Comparison of ENCODE assay signal across 28 cellular contexts in genomic region chr11:71316701-71317100, GRCh38.
"Had no signal": no experiment of that assay in that cellular context is flagged by ENCODE, and none has a peak within 500 bp of the region (broad histone marks: within the 10 kb centered on the region; RNA-seq: fewer than 3 reads in every experiment).

No MANE protein-coding gene starts in this region.

- H3K9me3 ChIP-seq: testis, thyroid gland, upper lobe of right lung, uterus, vagina had no signal

- H3K4me1 Mint-ChIP-seq: stimulated activated effector memory CD8-positive, alpha-beta T cell treated with anti-CD3 and anti-CD28 coated beads, Interleukin-12 subunit alpha, Interleukin-12 subunit beta, amount 100 ng/mL, for 72 hours; stimulated activated naive B cell treated with anti-CD40 and anti-IgM and Interleukin-4, amounts not matched to agents 10 μg/mL and 1 μg/mL and 100 μg/mL, for 72 hours; stimulated activated naive CD8-positive, alpha-beta T cell treated with anti-CD3 and anti-CD28 coated beads, Interleukin-15, amount 100 ng/mL, for 72 hours had no signal

- H3K27ac Mint-ChIP-seq: stimulated activated effector memory CD8-positive, alpha-beta T cell treated with anti-CD3 and anti-CD28 coated beads, Interleukin-12 subunit alpha, Interleukin-12 subunit beta, amount 100 ng/mL, for 72 hours; stimulated activated naive B cell treated with anti-CD40 and anti-IgM and Interleukin-4, amounts not matched to agents 10 μg/mL and 1 μg/mL and 100 μg/mL, for 72 hours; stimulated activated naive CD8-positive, alpha-beta T cell treated with anti-CD3 and anti-CD28 coated beads, Interleukin-15, amount 100 ng/mL, for 72 hours; stimulated activated naive CD8-positive, alpha-beta T cell treated with anti-CD3 and anti-CD28 coated beads, Interleukin-15, Interleukin-2, amounts not matched to agents 100 ng/mL and 50 ng/mL, for 24 hours; type B pancreatic cell had no signal

- H3K27me3 ChIP-seq: testis, thyroid gland, tibial nerve, transverse colon, upper lobe of left lung, upper lobe of right lung, uterus, vagina had no signal

- H3K27ac ChIP-seq: stomach, suprapubic skin, testis, thoracic aorta, thyroid gland, tibial artery, tibial nerve, transverse colon, upper lobe of left lung, upper lobe of right lung, uterus, vagina had no signal

- H3K36me3 Mint-ChIP-seq: stimulated activated effector memory CD8-positive, alpha-beta T cell treated with anti-CD3 and anti-CD28 coated beads, Interleukin-12 subunit alpha, Interleukin-12 subunit beta, amount 100 ng/mL, for 72 hours; type B pancreatic cell had no signal

- DNase-seq: stimulated activated CD4-positive, alpha-beta T cell treated with anti-CD3 and anti-CD28 coated beads, Interleukin-2, amount 100 ng/mL, for 48 hours; stimulated activated CD4-positive, alpha-beta T cell treated with anti-CD3 and anti-CD28 coated beads, Interleukin-4, amount 100 ng/mL, for 1 hour; stimulated activated CD4-positive, alpha-beta T cell treated with anti-CD3 and anti-CD28 coated beads, Interleukin-4, amount 100 ng/mL, for 24 hours; stimulated activated CD4-positive, alpha-beta T cell treated with anti-CD3 and anti-CD28 coated beads, Interleukin-4, amount 100 ng/mL, for 4 hours; stimulated activated CD8-positive, alpha-beta memory T cell treated with anti-CD3 and anti-CD28 coated beads, Interleukin-4, amount 100 ng/mL, for 48 hours; stimulated activated naive B cell treated with anti-CD40 and anti-IgM and Interleukin-4, amounts not matched to agents 10 μg/mL and 1 μg/mL and 100 μg/mL, for 72 hours; stimulated activated naive CD4-positive, alpha-beta T cell; stimulated activated naive CD4-positive, alpha-beta T cell treated with Interleukin-2 at 50 U/mL for 16 hours; stimulated activated naive CD8-positive, alpha-beta T cell treated with anti-CD3 and anti-CD28 coated beads, Interleukin-15, amount 100 ng/mL, for 72 hours; stimulated activated naive CD8-positive, alpha-beta T cell treated with anti-CD3 and anti-CD28 coated beads, Interleukin-15, Interleukin-2, amounts not matched to agents 100 U/mL and 50 U/mL, for 24 hours; stomach; substantia nigra; testis; thyroid gland; transverse colon; trophoblast cell; upper lobe of left lung; uterus had no signal

- H3K4me3 ChIP-seq: stomach, suprapubic skin, testis, thoracic aorta, thyroid gland, tibial artery, tibial nerve, transverse colon, upper lobe of left lung, upper lobe of right lung, uterus, vagina had no signal

- H3K36me3 ChIP-seq: stomach, suprapubic skin, thoracic aorta, thyroid gland, tibial artery, tibial nerve, transverse colon, upper lobe of left lung, upper lobe of right lung, uterus, vagina had no signal

- FAIRE-seq: urothelium cell line had no signal

- H3K4me3 Mint-ChIP-seq: stimulated activated effector memory CD8-positive, alpha-beta T cell treated with anti-CD3 and anti-CD28 coated beads, Interleukin-12 subunit alpha, Interleukin-12 subunit beta, amount 100 ng/mL, for 72 hours; stimulated activated naive B cell treated with anti-CD40 and anti-IgM and Interleukin-4, amounts not matched to agents 10 μg/mL and 1 μg/mL and 100 μg/mL, for 72 hours; stimulated activated naive CD8-positive, alpha-beta T cell treated with anti-CD3 and anti-CD28 coated beads, Interleukin-15, amount 100 ng/mL, for 72 hours; stimulated activated naive CD8-positive, alpha-beta T cell treated with anti-CD3 and anti-CD28 coated beads, Interleukin-15, Interleukin-2, amounts not matched to agents 100 ng/mL and 50 ng/mL, for 24 hours; type B pancreatic cell had no signal

- H3K4me1 ChIP-seq: stomach, suprapubic skin, testis, thyroid gland, tibial artery, tibial nerve, transverse colon, upper lobe of left lung, upper lobe of right lung, uterus, vagina had no signal

- ATAC-seq: stimulated activated effector memory CD8-positive, alpha-beta T cell treated with anti-CD3 and anti-CD28 coated beads, Interleukin-12 subunit alpha, Interleukin-12 subunit beta, amount 100 ng/mL, for 72 hours; stimulated activated naive B cell treated with anti-CD40 and anti-IgM and Interleukin-4, amounts not matched to agents 10 μg/mL and 1 μg/mL and 100 μg/mL, for 72 hours; stimulated activated naive CD8-positive, alpha-beta T cell treated with anti-CD3 and anti-CD28 coated beads, Interleukin-15, amount 100 ng/mL, for 72 hours; stimulated activated naive CD8-positive, alpha-beta T cell treated with anti-CD3 and anti-CD28 coated beads, Interleukin-15, Interleukin-2, amounts not matched to agents 100 U/mL and 50 U/mL, for 24 hours; upper lobe of right lung had no signal
